ENCODE assay signal across 17 cellular contexts in genomic region chr9:69871143-69871834, GRCh38. TPM values are rescaled to one million over a fixed set of nuclear protein-coding genes. Genes with fewer than 3 reads are reported as not detected.
A peak's percentile ranks its signal among the peaks of the same experiment; 100 is the strongest.
DNase-seq lines count a peak whose midpoint lies in the region; TF ChIP-seq lines count a peak whose summit lies in the region.
"Had no signal": no experiment of that assay in that cellular context is flagged by ENCODE, and none has a peak within 500 bp of the region (broad histone marks: within the 10 kb centered on the region; RNA-seq: fewer than 3 reads in every experiment).

No MANE protein-coding gene starts in this region.

- in situ Hi-C loops in GM13977 (cut with MboI; ENCODE audit: low pct_unique_long_range_greater_than_20kb, low sequenced_read_pairs, unreplicated experiment), result no loop called here

- peak; percentile 39 for DNase-seq in AG10803 (ENCODE audit: low read depth)
- peak; percentile 36 for DNase-seq in GM04503 (ENCODE audit: low read depth)
- DNase-seq in SK-N-DZ (ENCODE audit: low spot score), result peak; percentile 100
- peak; percentile 54 to 63 for DNase-seq in foreskin fibroblast
- DNase-seq in NCI-H2196 treated with DMSO at 0.1 percent for 48 hours (lab: John Stamatoyannopoulos, UW; ENCODE audit: unreplicated experiment), result no peak
- DNase-seq in NOMO-1 treated with DMSO at 0.1 percent for 48 hours (lab: John Stamatoyannopoulos, UW; ENCODE audit: unreplicated experiment), result no peak
- DNase-seq in GM13977 (ENCODE audit: low spot score), result no peak
- DNase-seq in SKM-1 (lab: John Stamatoyannopoulos, UW; ENCODE audit: unreplicated experiment), result no peak
- DNase-seq: C1 segment of cervical spinal cord, DND-41, H9, NCI-H1105, NCI-H2081, NCI-H2171 treated with DMSO at 0.1 percent for 48 hours, NCI-H748 treated with DMSO at 0.1 percent for 48 hours, SHP77 had no signal

- H3K4me3 ChIP-seq in AG10803 (ENCODE audit: low read length), result no peak overlapping the region
- H3K4me3 ChIP-seq in foreskin fibroblast (ENCODE audit: low read depth in 1 of 2, low read length in 2 of 2), result no peak overlapping the region
- H3K4me3 ChIP-seq: K562 had no signal

- TF ChIP-seq CTCF in AG10803 (conservative IDR thresholded peaks at IDR 0.05; ENCODE audit: low read length) (no peak), foreskin fibroblast (IDR thresholded peaks at IDR 0.05; ENCODE audit: low read depth, low read length) (no peak), GM13977 (IDR thresholded peaks at IDR 0.05; ENCODE audit: extremely low read depth, insufficient read depth, missing control alignments) (no peak)

RNA-seq across cellular contexts. Expression of gene CFAP95, which starts 50.7 kb away (rescaled TPM):
- polyA plus RNA-seq in SK-N-DZ (2014; cell fraction: cytosol; rRNA removed), result not detected in 2 replicates
- 0.29 and 0.99 TPM in 2 replicates for polyA plus RNA-seq in SK-N-DZ (2014; cell fraction: nucleus; rRNA removed)

Comparison
In these comparisons a context has a peak if more than half of its experiments do, and no peak if none do; other contexts are left out.
1. DNase-seq: peak in AG10803 (single experiment), GM04503 (single experiment), SK-N-DZ (single experiment) and foreskin fibroblast (2 of 2); none in NCI-H2196 treated with DMSO at 0.1 percent for 48 hours (single experiment), NOMO-1 treated with DMSO at 0.1 percent for 48 hours (single experiment), GM13977 (single experiment) and SKM-1 (single experiment).